In the genomic region with DNA sequence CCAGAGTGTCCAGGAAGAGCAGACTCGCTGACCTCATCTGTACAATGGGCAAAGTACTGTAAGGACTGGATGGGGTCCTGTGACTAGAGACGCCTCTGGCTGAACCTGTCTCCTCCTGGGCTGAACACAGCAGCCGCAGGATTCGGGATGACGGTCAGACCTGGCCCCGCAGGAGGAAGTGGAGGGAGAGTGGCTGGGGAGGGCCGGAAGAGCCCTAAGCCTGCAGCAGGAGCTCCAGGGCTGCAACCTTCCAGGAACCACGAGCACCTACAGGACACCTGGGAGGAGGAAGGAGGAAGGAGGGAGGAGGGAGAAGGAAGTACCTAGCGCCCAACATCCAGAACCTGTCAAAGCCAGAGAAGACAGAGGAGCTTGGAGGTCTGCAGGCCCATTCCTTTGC, we compare ENCODE assay signal across 1 cellular context.
TF ChIP-seq lines count a peak whose summit lies in the region.

No MANE protein-coding gene starts in this region.

TF ChIP-seq in K562, 482 proteins besides CTCF, POLR2A, EP300 and RAD21:
- no peak for TF ChIP-seq ZNF561 (CRISPR knock-in tag; conservative IDR thresholded peaks at IDR 0.05)
- TF ChIP-seq ZNF263 (CRISPR knock-in tag; IDR thresholded peaks at IDR 0.05; ENCODE audit: borderline replicate concordance) = peak; percentile 82
- TF ChIP-seq MEIS2 (IDR thresholded peaks at IDR 0.05; ENCODE audit: partially characterized antibody) = no peak
- TF ChIP-seq ZNF174 (CRISPR knock-in tag; IDR thresholded peaks at IDR 0.05) = no peak
- no peak for TF ChIP-seq ZNF3 (CRISPR knock-in tag; IDR thresholded peaks at IDR 0.05)
